ENCODE assay signal across 11 cellular contexts in the genomic region with DNA sequence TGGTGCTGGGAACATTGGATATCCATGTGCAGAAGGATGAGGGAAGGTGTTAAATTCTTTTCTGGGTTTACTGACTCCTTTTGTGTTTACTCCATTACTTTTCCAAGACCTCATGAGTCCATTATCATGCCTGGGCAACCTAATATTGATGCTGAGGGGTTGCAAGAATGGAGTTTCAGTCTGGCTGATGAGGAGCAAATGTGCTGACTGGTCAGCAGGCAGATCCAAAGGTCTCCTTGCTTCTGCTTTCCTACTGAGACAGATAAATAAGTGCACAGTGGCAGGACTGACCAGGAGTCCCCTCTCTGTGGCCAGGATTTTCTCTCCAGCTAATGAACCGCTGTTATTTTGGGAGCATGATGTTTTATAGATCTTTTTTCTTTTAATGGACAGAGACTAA.
"Had no signal": no experiment of that assay in that cellular context is flagged by ENCODE, and none has a peak within 500 bp of the region (broad histone marks: within the 10 kb centered on the region; RNA-seq: fewer than 3 reads in every experiment).

No MANE protein-coding gene starts in this region.

- H3K27ac ChIP-seq: GM23248 had no signal

- H3K9me3 Mint-ChIP-seq: GM23338, HFFc6 had no signal

- H3K4me3 Mint-ChIP-seq: GM23338, H9, HFFc6 had no signal

- H3K9ac ChIP-seq: GM23248 had no signal

- H3K4me3 ChIP-seq: GM23248, GM23338, HAP-1 had no signal

- H3K4me2 ChIP-seq: GM23338 had no signal

- ATAC-seq: GM23338, HCT116 had no signal

- H2AFZ ChIP-seq: GM23248, GM23338 had no signal

- H3K27ac Mint-ChIP-seq: GM23338, H9, HFFc6 had no signal

- H3K4me1 ChIP-seq: HAP-1 had no signal

- H3K9me3 ChIP-seq: HAP-1 had no signal

- FAIRE-seq: H1, H54 had no signal

- H3K36me3 ChIP-seq: HAP-1 had no signal

- DNase-seq: GM23248, GOT3, H7, H9, HCEC 1CT, HFFc6 had no signal

- H3K4me1 Mint-ChIP-seq: GM23338 had no signal
